ENCODE assay signal across 8 cellular contexts in genomic region chr5:124742983-124743533, GRCh38. TPM values are rescaled to one million over a fixed set of nuclear protein-coding genes. Genes with fewer than 3 reads are reported as not detected.
DNase-seq lines count a peak whose midpoint lies in the region.

No MANE protein-coding gene starts in this region.

- DNase-seq in COLO668 (lab: John Stamatoyannopoulos, UW; ENCODE audit: unreplicated experiment) (peak; percentile 17), HPDE6-E6E7 (ENCODE audit: extremely low spot score) (peak; percentile 75), cerebellar cortex (ENCODE audit: low spot score) (peak; percentile 78), T-helper 9 cell (no peak), GM19240 (ENCODE audit: insufficient read length, low spot score) (no peak)
- no peak for DNase-seq in CD8-positive, alpha-beta memory T cell
- DNase-seq in activated T-helper 1 cell treated with anti-CD3 and anti-CD28 coated beads, Interleukin-12 subunit alpha, Interleukin-12 subunit beta, Interleukin-2, Interleukin-4 antibody, amounts not matched to agents 30 ng/mL and 10 ng/mL and 1 ng/mL, durations not matched to agents 14 hours and 24 hours and 36 hours (ENCODE audit: low spot score) = no peak

- peaks cover 30 to 36% of the 10 kb centered on the region in 2 donors for H3K27me3 Mint-ChIP-seq in CD8-positive, alpha-beta memory T cell
- peaks cover 33% of the 10 kb centered on the region for H3K27me3 Mint-ChIP-seq in activated T-helper 1 cell treated with anti-CD3 and anti-CD28 coated beads, Interleukin-12 subunit alpha, Interleukin-12 subunit beta, Interleukin-2, Interleukin-4 antibody, amounts not matched to agents 30 ng/mL and 10 ng/mL and 1 ng/mL, durations not matched to agents 14 hours and 24 hours and 36 hours (ENCODE audit: insufficient read depth)

- H3K4me3 Mint-ChIP-seq in CD8-positive, alpha-beta memory T cell = no peak overlapping the region
- no peak overlapping the region for H3K4me3 Mint-ChIP-seq in activated T-helper 1 cell treated with anti-CD3 and anti-CD28 coated beads, Interleukin-12 subunit alpha, Interleukin-12 subunit beta, Interleukin-2, Interleukin-4 antibody, amounts not matched to agents 30 ng/mL and 10 ng/mL and 1 ng/mL, durations not matched to agents 14 hours and 24 hours and 36 hours

- intact Hi-C loops in activated T-helper 1 cell treated with anti-CD3 and anti-CD28 coated beads, Interleukin-12 subunit alpha, Interleukin-12 subunit beta, Interleukin-2, Interleukin-4 antibody, amounts not matched to agents 30 ng/mL and 10 ng/mL and 1 ng/mL, durations not matched to agents 14 hours and 24 hours and 36 hours (cut with micrococcal nuclease) = no loop called here

- peaks cover 0 to 7% (median 4%) of the 10 kb centered on the region in 5 donors for H3K9me3 Mint-ChIP-seq in CD8-positive, alpha-beta memory T cell
- no peaks in the 10 kb centered on the region for H3K9me3 Mint-ChIP-seq in activated T-helper 1 cell treated with anti-CD3 and anti-CD28 coated beads, Interleukin-12 subunit alpha, Interleukin-12 subunit beta, Interleukin-2, Interleukin-4 antibody, amounts not matched to agents 30 ng/mL and 10 ng/mL and 1 ng/mL, durations not matched to agents 14 hours and 24 hours and 36 hours

- no peaks in the 10 kb centered on the region for H3K9me3 ChIP-seq in muscle layer of colon (ENCODE audit: low read length)
- no peaks in the 10 kb centered on the region for H3K9me3 ChIP-seq in CD8-positive, alpha-beta memory T cell (ENCODE audit: low read length)

- POLR2A ChIA-PET in CD8-positive, alpha-beta memory T cell (lab: Charles Lee) = no interaction called here

- CTCF ChIA-PET in CD8-positive, alpha-beta memory T cell (lab: Charles Lee) = no interaction called here

- H3K9ac ChIP-seq in muscle layer of colon (ENCODE audit: low read length) = no peak overlapping the region

- peak overlapping the region; percentile 89 for H3K27ac ChIP-seq in muscle layer of colon (ENCODE audit: low read depth, low read length)
- H3K27ac ChIP-seq in CD8-positive, alpha-beta memory T cell (ENCODE audit: low read depth, low read length) = no peak overlapping the region

- H3K36me3 Mint-ChIP-seq in CD8-positive, alpha-beta memory T cell = no peaks in the 10 kb centered on the region
- H3K36me3 Mint-ChIP-seq in activated T-helper 1 cell treated with anti-CD3 and anti-CD28 coated beads, Interleukin-12 subunit alpha, Interleukin-12 subunit beta, Interleukin-2, Interleukin-4 antibody, amounts not matched to agents 30 ng/mL and 10 ng/mL and 1 ng/mL, durations not matched to agents 14 hours and 24 hours and 36 hours (ENCODE audit: low read depth) = no peaks in the 10 kb centered on the region

- peaks cover 2 to 9% (median 9%) of the 10 kb centered on the region in 3 donors for H3K4me1 Mint-ChIP-seq in CD8-positive, alpha-beta memory T cell
- H3K4me1 Mint-ChIP-seq in activated T-helper 1 cell treated with anti-CD3 and anti-CD28 coated beads, Interleukin-12 subunit alpha, Interleukin-12 subunit beta, Interleukin-2, Interleukin-4 antibody, amounts not matched to agents 30 ng/mL and 10 ng/mL and 1 ng/mL, durations not matched to agents 14 hours and 24 hours and 36 hours (ENCODE audit: low read depth) = peaks cover 6% of the 10 kb centered on the region

- H3K27ac Mint-ChIP-seq in CD8-positive, alpha-beta memory T cell = no peak overlapping the region
- no peak overlapping the region for H3K27ac Mint-ChIP-seq in activated T-helper 1 cell treated with anti-CD3 and anti-CD28 coated beads, Interleukin-12 subunit alpha, Interleukin-12 subunit beta, Interleukin-2, Interleukin-4 antibody, amounts not matched to agents 30 ng/mL and 10 ng/mL and 1 ng/mL, durations not matched to agents 14 hours and 24 hours and 36 hours

- no peaks in the 10 kb centered on the region for H3K36me3 ChIP-seq in muscle layer of colon (ENCODE audit: insufficient read depth, low read length)
- no peaks in the 10 kb centered on the region for H3K36me3 ChIP-seq in CD8-positive, alpha-beta memory T cell (ENCODE audit: insufficient read depth, low read length)

- H3K27me3 ChIP-seq in muscle layer of colon (ENCODE audit: control insufficient read depth in 1 of 2, insufficient read depth in 2 of 2, low read length in 2 of 2) = no peaks in the 10 kb centered on the region
- H3K27me3 ChIP-seq in CD8-positive, alpha-beta memory T cell (ENCODE audit: insufficient read depth, low read length, poor library complexity, severe bottlenecking) = peaks cover 11% of the 10 kb centered on the region

- H3K4me3 ChIP-seq in muscle layer of colon (ENCODE audit: low read depth in 1 of 2, low read length in 2 of 2) = peak overlapping the region; percentile 48 to 77
- no peak overlapping the region for H3K4me3 ChIP-seq in CD8-positive, alpha-beta memory T cell (ENCODE audit: low read length)

- H3K4me1 ChIP-seq in muscle layer of colon (ENCODE audit: insufficient read depth, low read length) = peaks cover 38% of the 10 kb centered on the region
- no peaks in the 10 kb centered on the region for H3K4me1 ChIP-seq in CD8-positive, alpha-beta memory T cell (ENCODE audit: insufficient read depth, low read length)

RNA-seq across cellular contexts. Expression of gene ZNF608, which starts 3.4 kb away (rescaled TPM):
- total RNA-seq in CD8-positive, alpha-beta memory T cell = not detected
- polyA plus RNA-seq in CD8-positive, alpha-beta memory T cell = not detected
- total RNA-seq in activated T-helper 1 cell treated with anti-CD3 and anti-CD28 coated beads, Interleukin-12 subunit alpha, Interleukin-12 subunit beta, Interleukin-2, Interleukin-4 antibody, amounts not matched to agents 30 ng/mL and 10 ng/mL and 1 ng/mL, durations not matched to agents 14 hours and 24 hours and 36 hours = not detected in 2 replicates

Comparison
In these comparisons a context has a peak if more than half of its experiments do, and no peak if none do; other contexts are left out.
1. DNase-seq: peak in COLO668 (single experiment), HPDE6-E6E7 (single experiment) and cerebellar cortex (single experiment); none in CD8-positive, alpha-beta memory T cell (0 of 5), T-helper 9 cell (single experiment), activated T-helper 1 cell treated with anti-CD3 and anti-CD28 coated beads, Interleukin-12 subunit alpha, Interleukin-12 subunit beta, Interleukin-2, Interleukin-4 antibody, amounts not matched to agents 30 ng/mL and 10 ng/mL and 1 ng/mL, durations not matched to agents 14 hours and 24 hours and 36 hours (single experiment) and GM19240 (single experiment).